8 cellular contexts compared by ENCODE assay signal in genomic region chr11:127470485-127470884, GRCh38.
DNase-seq lines count a peak whose midpoint lies in the region; ATAC-seq, FAIRE-seq and TF ChIP-seq lines count a peak whose summit lies in the region.

No MANE protein-coding gene starts in this region.

- H2AFZ ChIP-seq in KMS-11 (ENCODE audit: low read depth) (no peak overlapping the region), endothelial cell of umbilical vein (ENCODE audit: low read depth, low read length) (no peak overlapping the region)

- H3K36me3 Mint-ChIP-seq in activated T-helper 1 cell treated with anti-CD3 and anti-CD28 coated beads, Interleukin-12 subunit alpha, Interleukin-12 subunit beta, Interleukin-2, Interleukin-4 antibody, amounts not matched to agents 30 ng/mL and 10 ng/mL and 1 ng/mL, durations not matched to agents 14 hours and 24 hours and 36 hours (ENCODE audit: low read depth) = no peaks in the 10 kb centered on the region

- no peaks in the 10 kb centered on the region for H3K79me2 ChIP-seq in KMS-11 (ENCODE audit: insufficient read depth, low read depth)
- H3K79me2 ChIP-seq in endothelial cell of umbilical vein (ENCODE audit: control insufficient read depth, insufficient read depth, low read length) = no peaks in the 10 kb centered on the region

- peak; percentile 77 for ATAC-seq in GM18870 (IDR thresholded peaks at IDR 0.05; ENCODE audit: unreplicated experiment)
- no peak for ATAC-seq in GM21576 (IDR thresholded peaks at IDR 0.05; ENCODE audit: unreplicated experiment)

- FAIRE-seq in endothelial cell of umbilical vein (lab: Jason Lieb, UNC) = peak; percentile 61

- no peaks in the 10 kb centered on the region for H3K9me3 Mint-ChIP-seq in activated T-helper 1 cell treated with anti-CD3 and anti-CD28 coated beads, Interleukin-12 subunit alpha, Interleukin-12 subunit beta, Interleukin-2, Interleukin-4 antibody, amounts not matched to agents 30 ng/mL and 10 ng/mL and 1 ng/mL, durations not matched to agents 14 hours and 24 hours and 36 hours

- H3K4me3 ChIP-seq in AG04450 (ENCODE audit: low read depth, low read length) (no peak overlapping the region), KMS-11 (IDR thresholded peaks at IDR 0.05; ENCODE audit: insufficient read depth, low read depth, low read length) (no peak overlapping the region), endothelial cell of umbilical vein (replicated peaks in 1 of 3; ENCODE audit: insufficient read depth in 1 of 3, low read depth in 1 of 3, low read length in 3 of 3) (no peak overlapping the region)

- no TSS peak for BruUV-seq in endothelial cell of umbilical vein (replicated peaks; lab: Mats Ljungman, UMichigan)

- H3K27ac ChIP-seq in AG04450 (ENCODE audit: low read depth, low read length) (no peak overlapping the region), KMS-11 (no peak overlapping the region), endothelial cell of umbilical vein (ENCODE audit: insufficient read depth, low read depth, low read length) (no peak overlapping the region)

- DNase-seq in AG04450 (ENCODE audit: low read depth, low spot score) (no peak), endothelial cell of umbilical vein (ENCODE audit: low read depth, low spot score) (peak; percentile 2), NCI-H1694 treated with DMSO at 0.1 percent for 48 hours (lab: John Stamatoyannopoulos, UW) (no peak), DMS79 (lab: John Stamatoyannopoulos, UW) (no peak)
- no peak for DNase-seq in activated T-helper 1 cell treated with anti-CD3 and anti-CD28 coated beads, Interleukin-12 subunit alpha, Interleukin-12 subunit beta, Interleukin-2, Interleukin-4 antibody, amounts not matched to agents 30 ng/mL and 10 ng/mL and 1 ng/mL, durations not matched to agents 14 hours and 24 hours and 36 hours (ENCODE audit: low spot score)

- H3K9me3 ChIP-seq in AG04450 (ENCODE audit: control insufficient read depth, insufficient read depth, low read length) = no peaks in the 10 kb centered on the region
- no peaks in the 10 kb centered on the region for H3K9me3 ChIP-seq in endothelial cell of umbilical vein (replicated peaks; ENCODE audit: control insufficient read depth, insufficient read depth, low read length)

- H3K9ac ChIP-seq in KMS-11 (no peak overlapping the region), endothelial cell of umbilical vein (replicated peaks; ENCODE audit: extremely low read depth, insufficient read depth, low read length) (no peak overlapping the region)

- H3K36me3 ChIP-seq in KMS-11 (ENCODE audit: insufficient read depth) (no peaks in the 10 kb centered on the region), endothelial cell of umbilical vein (ENCODE audit: control insufficient read depth in 2 of 2, extremely low read depth in 1 of 2, insufficient read depth in 2 of 2, low read length in 2 of 2) (no peaks in the 10 kb centered on the region)

- no peak overlapping the region for H3K4me3 Mint-ChIP-seq in activated T-helper 1 cell treated with anti-CD3 and anti-CD28 coated beads, Interleukin-12 subunit alpha, Interleukin-12 subunit beta, Interleukin-2, Interleukin-4 antibody, amounts not matched to agents 30 ng/mL and 10 ng/mL and 1 ng/mL, durations not matched to agents 14 hours and 24 hours and 36 hours

- dilution Hi-C loops in endothelial cell of umbilical vein (cut with MboI; ENCODE audit: extremely low pct_ligation_motif_present, low sequenced_read_pairs) = no loop called here

- TF ChIP-seq POLR2A in endothelial cell of umbilical vein (IDR thresholded peaks at IDR 0.05; ENCODE audit: low read depth, low read length) = no peak

- H3K4me1 ChIP-seq in KMS-11 (ENCODE audit: low read depth, poor library complexity, severe bottlenecking) (no peaks in the 10 kb centered on the region), endothelial cell of umbilical vein (ENCODE audit: control insufficient read depth, extremely low read depth, insufficient read depth, low read length) (no peaks in the 10 kb centered on the region)

- intact Hi-C loops in endothelial cell of umbilical vein (cut with micrococcal nuclease) = loop anchor here (2.0 kb wide), 1 partner anchor 320 kb away; no protein-coding TSS in a partner anchor
- intact Hi-C loops in activated T-helper 1 cell treated with anti-CD3 and anti-CD28 coated beads, Interleukin-12 subunit alpha, Interleukin-12 subunit beta, Interleukin-2, Interleukin-4 antibody, amounts not matched to agents 30 ng/mL and 10 ng/mL and 1 ng/mL, durations not matched to agents 14 hours and 24 hours and 36 hours (cut with micrococcal nuclease) = no loop called here

- TF ChIP-seq CTCF in AG04450 (IDR thresholded peaks at IDR 0.05; ENCODE audit: low read depth, low read length) = peak; percentile 43
- TF ChIP-seq CTCF in KMS-11 (conservative IDR thresholded peaks at IDR 0.05; ENCODE audit: low read depth, low read length) = peak; percentile 35; the same call in 1 of the 2 replicates
- peak in 1 of 2 donors; percentile 19 for TF ChIP-seq CTCF in endothelial cell of umbilical vein (IDR thresholded peaks at IDR 0.05; ENCODE audit: extremely low read depth in 1 of 2, insufficient read depth in 1 of 2, low read depth in 1 of 2, low read length in 2 of 2)

- no peaks in the 10 kb centered on the region for H3K27me3 Mint-ChIP-seq in activated T-helper 1 cell treated with anti-CD3 and anti-CD28 coated beads, Interleukin-12 subunit alpha, Interleukin-12 subunit beta, Interleukin-2, Interleukin-4 antibody, amounts not matched to agents 30 ng/mL and 10 ng/mL and 1 ng/mL, durations not matched to agents 14 hours and 24 hours and 36 hours (ENCODE audit: insufficient read depth)

- H3K4me2 ChIP-seq in KMS-11 (no peak overlapping the region), endothelial cell of umbilical vein (ENCODE audit: insufficient read depth, low read length) (no peak overlapping the region)

- no peaks in the 10 kb centered on the region for H4K20me1 ChIP-seq in KMS-11 (ENCODE audit: insufficient read depth)
- no peaks in the 10 kb centered on the region for H4K20me1 ChIP-seq in endothelial cell of umbilical vein (replicated peaks; ENCODE audit: control insufficient read depth, extremely low read depth, insufficient read depth, low read length)

- peaks cover 3% of the 10 kb centered on the region for H3K4me1 Mint-ChIP-seq in activated T-helper 1 cell treated with anti-CD3 and anti-CD28 coated beads, Interleukin-12 subunit alpha, Interleukin-12 subunit beta, Interleukin-2, Interleukin-4 antibody, amounts not matched to agents 30 ng/mL and 10 ng/mL and 1 ng/mL, durations not matched to agents 14 hours and 24 hours and 36 hours (ENCODE audit: low read depth)

- H3K27me3 ChIP-seq in AG04450 (ENCODE audit: control insufficient read depth, insufficient read depth, low read length) = no peaks in the 10 kb centered on the region
- no peaks in the 10 kb centered on the region for H3K27me3 ChIP-seq in KMS-11 (ENCODE audit: insufficient read depth, low read depth)
- no peaks in the 10 kb centered on the region for H3K27me3 ChIP-seq in endothelial cell of umbilical vein (ENCODE audit: control insufficient read depth in 2 of 2, insufficient read depth in 2 of 2, low read length in 2 of 2)

- POLR2A ChIA-PET in AG04450 (lab: Yijun Ruan, JAX) (no interaction called here), endothelial cell of umbilical vein (lab: Charles Lee) (no interaction called here)

- CTCF ChIA-PET in AG04450 (lab: Charles Lee) = no interaction called here
- CTCF ChIA-PET in endothelial cell of umbilical vein (lab: Charles Lee) = no interaction called here

- H3K27ac Mint-ChIP-seq in activated T-helper 1 cell treated with anti-CD3 and anti-CD28 coated beads, Interleukin-12 subunit alpha, Interleukin-12 subunit beta, Interleukin-2, Interleukin-4 antibody, amounts not matched to agents 30 ng/mL and 10 ng/mL and 1 ng/mL, durations not matched to agents 14 hours and 24 hours and 36 hours = no peak overlapping the region

- no peaks in the 10 kb centered on the region for H3K9me1 ChIP-seq in endothelial cell of umbilical vein (replicated peaks; ENCODE audit: control insufficient read depth, extremely low read depth, insufficient read depth, low read length)

TF ChIP-seq in endothelial cell of umbilical vein, 7 proteins besides CTCF, POLR2A, EP300 and RAD21:
- TF ChIP-seq MYC (IDR thresholded peaks at IDR 0.05; ENCODE audit: low read depth, low read length) (no peak), MAX (IDR thresholded peaks at IDR 0.05; ENCODE audit: insufficient read depth, insufficient read length) (no peak), FOS (IDR thresholded peaks at IDR 0.05; ENCODE audit: borderline replicate concordance, insufficient read depth, low read length) (no peak), JUN (IDR thresholded peaks at IDR 0.05; ENCODE audit: borderline replicate concordance, insufficient read depth, insufficient read length, low read depth) (no peak), GATA2 (IDR thresholded peaks at IDR 0.05; ENCODE audit: insufficient read depth, insufficient read length, low read depth, low read length) (no peak), EZH2 (IDR thresholded peaks at IDR 0.05; ENCODE audit: borderline replicate concordance, low read depth, low read length, severe bottlenecking) (no peak), POLR2AphosphoS5 (IDR thresholded peaks at IDR 0.05; ENCODE audit: insufficient read depth, low read depth, low read length) (no peak)
